In the genomic region with DNA sequence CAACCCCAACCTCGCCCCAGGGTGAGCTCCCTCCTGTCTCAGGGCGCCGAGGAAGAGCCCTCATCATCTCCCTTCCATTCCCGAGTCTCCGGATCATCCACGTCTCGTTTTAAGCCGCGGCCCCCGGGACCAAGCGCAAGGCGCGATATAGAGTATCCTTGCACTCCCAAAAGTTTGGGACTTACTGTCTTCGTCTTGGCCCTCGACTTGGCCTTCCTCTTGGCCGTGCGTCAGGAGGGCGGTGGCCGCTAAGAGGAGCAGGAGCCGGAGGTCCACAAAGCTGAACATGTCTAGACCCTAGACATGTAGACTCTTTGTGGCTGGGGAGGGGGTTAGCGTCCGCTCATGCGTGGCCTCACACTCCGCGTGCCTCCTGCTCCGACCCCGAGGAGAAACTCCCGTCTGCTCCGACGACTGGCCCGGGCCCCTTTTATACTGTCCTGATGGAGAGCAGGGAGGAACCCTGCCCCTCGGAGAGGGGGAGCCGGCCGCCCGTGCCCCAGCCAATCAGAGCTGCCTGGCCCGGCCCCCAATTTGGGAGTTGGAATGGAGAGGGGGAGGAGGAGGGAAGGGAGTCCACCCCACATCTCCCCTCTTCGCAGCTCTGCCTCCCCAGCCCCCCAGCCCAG, we compare ENCODE assay signal across 8 cellular contexts. TPM values are rescaled to one million over a fixed set of nuclear protein-coding genes. Genes with fewer than 3 reads are reported as not detected.
A peak's percentile ranks its signal among the peaks of the same experiment; 100 is the strongest.
DNase-seq lines count a peak whose midpoint lies in the region; ATAC-seq, FAIRE-seq and TF ChIP-seq lines count a peak whose summit lies in the region.

A gene (minus strand): TSS at position 406 of the 629 bp plus-strand sequence. CDS start 118 bp downstream, at position 288.

- no peak for ATAC-seq in GM21423 (IDR thresholded peaks at IDR 0.05; ENCODE audit: unreplicated experiment)
- no peak for ATAC-seq in GM19351 (IDR thresholded peaks at IDR 0.05; ENCODE audit: unreplicated experiment)
- ATAC-seq in HG02588 (IDR thresholded peaks at IDR 0.05; ENCODE audit: unreplicated experiment): no peak

- peak within 1 kb of the TSS; percentile 100 for H3K27ac Mint-ChIP-seq in osteocyte (ENCODE audit: unreplicated experiment)

- peaks cover 74% of the 10 kb centered on the region for H3K4me1 Mint-ChIP-seq in osteocyte (ENCODE audit: unreplicated experiment)

- no peak for DNase-seq in GM12865 (ENCODE audit: low read depth)
- no peak for DNase-seq in frontal cortex (ENCODE audit: low spot score in 2 of 2)
- DNase-seq in osteocyte (ENCODE audit: extremely low spot score, unreplicated experiment): peak; percentile 97
- no peak for DNase-seq in NCI-H146 treated with DMSO at 0.1 percent for 48 hours (lab: John Stamatoyannopoulos, UW; ENCODE audit: unreplicated experiment)

- peak within 1 kb of the TSS; percentile 96 for H3K4me3 Mint-ChIP-seq in osteocyte (ENCODE audit: unreplicated experiment)

- no peak for FAIRE-seq in frontal cortex (lab: Jason Lieb, UNC)

- H3K36me3 Mint-ChIP-seq in osteocyte (ENCODE audit: unreplicated experiment): peaks cover 44% of the 10 kb centered on the region

- no peak for TF ChIP-seq CTCF in GM12865 (IDR thresholded peaks at IDR 0.05; ENCODE audit: insufficient read depth, low read depth, low read length, missing control alignments)
- no peak for TF ChIP-seq CTCF in WI38 (IDR thresholded peaks at IDR 0.05; ENCODE audit: low read depth, low read length)
- no peak for TF ChIP-seq CTCF in osteocyte (IDR thresholded peaks at IDR 0.05)

- H3K27me3 Mint-ChIP-seq in osteocyte (ENCODE audit: unreplicated experiment): no peaks in the 10 kb centered on the region

- peak within 1 kb of the TSS; percentile 32 for H3K4me3 ChIP-seq in GM12865 (ENCODE audit: low read depth, low read length)
- H3K4me3 ChIP-seq in WI38 (ENCODE audit: low read depth, low read length): peak within 1 kb of the TSS; percentile 100

- H3K9me3 Mint-ChIP-seq in osteocyte (ENCODE audit: unreplicated experiment): no peaks in the 10 kb centered on the region

RNA-seq across cellular contexts. Expression of the gene that starts here (rescaled TPM):
- total RNA-seq in frontal cortex (26.1 TPM), osteocyte (25,918 and 28,023 TPM in 2 replicates)

Comparison
In these comparisons a context has a peak if more than half of its experiments do, and no peak if none do; other contexts are left out.
1. RNA of the gene that starts here (total RNA-seq): 25,918 to 28,023 TPM in osteocyte; 26.1 TPM in frontal cortex (single experiment); every median in the first group is over 100 times any median in the second.